Comparison of ENCODE assay signal across 1 cellular context in the genomic region with DNA sequence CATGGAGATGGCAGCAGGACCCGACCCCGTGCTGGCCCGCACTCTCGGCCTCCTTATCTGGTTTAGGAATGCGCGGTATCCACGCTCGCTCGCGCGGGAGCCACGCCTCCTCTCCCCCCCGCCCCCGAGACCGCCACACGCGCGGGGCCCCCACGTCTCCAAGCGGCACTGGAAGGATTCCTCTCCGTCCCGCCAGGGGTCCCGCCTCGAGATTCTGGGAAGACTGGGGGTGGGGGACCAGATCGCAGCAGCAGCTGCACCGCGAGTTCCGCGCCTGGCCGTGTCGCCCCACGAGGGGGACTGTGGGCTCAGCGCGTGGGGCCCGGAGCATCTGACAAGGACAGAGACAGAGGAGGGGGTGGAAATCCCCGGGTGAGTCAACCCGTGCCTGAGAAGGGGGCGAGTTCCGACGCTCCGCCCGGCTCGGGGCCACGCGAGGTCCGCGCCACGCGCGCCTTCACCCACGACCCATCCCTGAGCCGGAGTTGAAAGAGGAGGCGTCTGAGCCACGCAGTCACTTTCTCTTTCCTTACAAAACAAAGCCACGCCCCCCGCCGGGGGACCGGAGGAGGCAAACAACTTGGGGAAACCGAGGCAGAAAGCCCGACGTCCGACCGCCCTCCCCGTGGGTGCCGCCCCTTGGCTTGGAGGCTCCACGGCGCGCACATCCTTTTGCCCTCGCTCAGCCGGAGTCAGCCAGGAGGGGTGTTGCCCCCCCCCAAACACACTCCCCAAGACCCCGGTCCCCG.
A peak's percentile ranks its signal among the peaks of the same experiment; 100 is the strongest.
TF ChIP-seq lines count a peak whose summit lies in the region.

No MANE protein-coding gene starts in this region.

TF ChIP-seq in GM12878, 131 proteins besides CTCF, POLR2A, EP300 and RAD21 (continued from another document and continues in another):
- TF ChIP-seq ZBTB40 (IDR thresholded peaks at IDR 0.05; ENCODE audit: borderline replicate concordance): no peak
- TF ChIP-seq WRNIP1 (IDR thresholded peaks at IDR 0.05; ENCODE audit: borderline replicate concordance, low read depth, low read length): no peak
- TF ChIP-seq CHD2 (IDR thresholded peaks at IDR 0.05; ENCODE audit: borderline replicate concordance, low read depth, low read length): 0 out of 2 replicates have a peak, but pooled peaks have one; percentile 31
- TF ChIP-seq, protein P1, sequence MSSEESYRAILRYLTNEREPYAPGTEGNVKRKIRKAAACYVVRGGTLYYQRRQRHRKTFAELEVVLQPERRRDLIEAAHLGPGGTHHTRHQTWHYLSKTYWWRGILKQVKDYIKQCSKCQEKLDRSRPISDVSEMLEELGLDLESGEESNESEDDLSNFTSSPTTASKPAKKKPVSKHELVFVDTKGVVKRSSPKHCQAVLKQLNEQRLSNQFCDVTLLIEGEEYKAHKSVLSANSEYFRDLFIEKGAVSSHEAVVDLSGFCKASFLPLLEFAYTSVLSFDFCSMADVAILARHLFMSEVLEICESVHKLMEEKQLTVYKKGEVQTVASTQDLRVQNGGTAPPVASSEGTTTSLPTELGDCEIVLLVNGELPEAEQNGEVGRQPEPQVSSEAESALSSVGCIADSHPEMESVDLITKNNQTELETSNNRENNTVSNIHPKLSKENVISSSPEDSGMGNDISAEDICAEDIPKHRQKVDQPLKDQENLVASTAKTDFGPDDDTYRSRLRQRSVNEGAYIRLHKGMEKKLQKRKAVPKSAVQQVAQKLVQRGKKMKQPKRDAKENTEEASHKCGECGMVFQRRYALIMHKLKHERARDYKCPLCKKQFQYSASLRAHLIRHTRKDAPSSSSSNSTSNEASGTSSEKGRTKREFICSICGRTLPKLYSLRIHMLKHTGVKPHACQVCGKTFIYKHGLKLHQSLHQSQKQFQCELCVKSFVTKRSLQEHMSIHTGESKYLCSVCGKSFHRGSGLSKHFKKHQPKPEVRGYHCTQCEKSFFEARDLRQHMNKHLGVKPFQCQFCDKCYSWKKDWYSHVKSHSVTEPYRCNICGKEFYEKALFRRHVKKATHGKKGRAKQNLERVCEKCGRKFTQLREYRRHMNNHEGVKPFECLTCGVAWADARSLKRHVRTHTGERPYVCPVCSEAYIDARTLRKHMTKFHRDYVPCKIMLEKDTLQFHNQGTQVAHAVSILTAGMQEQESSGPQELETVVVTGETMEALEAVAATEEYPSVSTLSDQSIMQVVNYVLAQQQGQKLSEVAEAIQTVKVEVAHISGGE (CRISPR knock-in tag; IDR thresholded peaks at IDR 0.05): no peak
- no peak for TF ChIP-seq GABPA (IDR thresholded peaks at IDR 0.05; ENCODE audit: low read depth)
- no peak for TF ChIP-seq RCOR1 (conservative IDR thresholded peaks at IDR 0.05; ENCODE audit: low read depth, low read length)
- TF ChIP-seq IRF4 (IDR thresholded peaks at IDR 0.05; ENCODE audit: low read depth, low read length): no peak
- TF ChIP-seq ZNF687 (IDR thresholded peaks at IDR 0.05): no peak
- TF ChIP-seq MYB (IDR thresholded peaks at IDR 0.05; ENCODE audit: borderline replicate concordance, low read depth, low read length): no peak
- no peak for TF ChIP-seq ZNF24 (IDR thresholded peaks at IDR 0.05)
- TF ChIP-seq ZNF592 (IDR thresholded peaks at IDR 0.05): no peak
- TF ChIP-seq ZNF622 (IDR thresholded peaks at IDR 0.05): no peak
- TF ChIP-seq, protein P2, sequence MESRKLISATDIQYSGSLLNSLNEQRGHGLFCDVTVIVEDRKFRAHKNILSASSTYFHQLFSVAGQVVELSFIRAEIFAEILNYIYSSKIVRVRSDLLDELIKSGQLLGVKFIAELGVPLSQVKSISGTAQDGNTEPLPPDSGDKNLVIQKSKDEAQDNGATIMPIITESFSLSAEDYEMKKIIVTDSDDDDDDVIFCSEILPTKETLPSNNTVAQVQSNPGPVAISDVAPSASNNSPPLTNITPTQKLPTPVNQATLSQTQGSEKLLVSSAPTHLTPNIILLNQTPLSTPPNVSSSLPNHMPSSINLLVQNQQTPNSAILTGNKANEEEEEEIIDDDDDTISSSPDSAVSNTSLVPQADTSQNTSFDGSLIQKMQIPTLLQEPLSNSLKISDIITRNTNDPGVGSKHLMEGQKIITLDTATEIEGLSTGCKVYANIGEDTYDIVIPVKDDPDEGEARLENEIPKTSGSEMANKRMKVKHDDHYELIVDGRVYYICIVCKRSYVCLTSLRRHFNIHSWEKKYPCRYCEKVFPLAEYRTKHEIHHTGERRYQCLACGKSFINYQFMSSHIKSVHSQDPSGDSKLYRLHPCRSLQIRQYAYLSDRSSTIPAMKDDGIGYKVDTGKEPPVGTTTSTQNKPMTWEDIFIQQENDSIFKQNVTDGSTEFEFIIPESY (IDR thresholded peaks at IDR 0.05): no peak
- TF ChIP-seq SMAD5 (IDR thresholded peaks at IDR 0.05; ENCODE audit: low read depth): no peak; the same call in 1 of the 2 replicates
- TF ChIP-seq IKZF1 (conservative IDR thresholded peaks at IDR 0.05): peak; percentile 43
- TF ChIP-seq NR2F1 (conservative IDR thresholded peaks at IDR 0.05): no peak
- no peak for TF ChIP-seq SP1 (IDR thresholded peaks at IDR 0.05; ENCODE audit: low read depth, low read length)
- TF ChIP-seq, protein P3, sequence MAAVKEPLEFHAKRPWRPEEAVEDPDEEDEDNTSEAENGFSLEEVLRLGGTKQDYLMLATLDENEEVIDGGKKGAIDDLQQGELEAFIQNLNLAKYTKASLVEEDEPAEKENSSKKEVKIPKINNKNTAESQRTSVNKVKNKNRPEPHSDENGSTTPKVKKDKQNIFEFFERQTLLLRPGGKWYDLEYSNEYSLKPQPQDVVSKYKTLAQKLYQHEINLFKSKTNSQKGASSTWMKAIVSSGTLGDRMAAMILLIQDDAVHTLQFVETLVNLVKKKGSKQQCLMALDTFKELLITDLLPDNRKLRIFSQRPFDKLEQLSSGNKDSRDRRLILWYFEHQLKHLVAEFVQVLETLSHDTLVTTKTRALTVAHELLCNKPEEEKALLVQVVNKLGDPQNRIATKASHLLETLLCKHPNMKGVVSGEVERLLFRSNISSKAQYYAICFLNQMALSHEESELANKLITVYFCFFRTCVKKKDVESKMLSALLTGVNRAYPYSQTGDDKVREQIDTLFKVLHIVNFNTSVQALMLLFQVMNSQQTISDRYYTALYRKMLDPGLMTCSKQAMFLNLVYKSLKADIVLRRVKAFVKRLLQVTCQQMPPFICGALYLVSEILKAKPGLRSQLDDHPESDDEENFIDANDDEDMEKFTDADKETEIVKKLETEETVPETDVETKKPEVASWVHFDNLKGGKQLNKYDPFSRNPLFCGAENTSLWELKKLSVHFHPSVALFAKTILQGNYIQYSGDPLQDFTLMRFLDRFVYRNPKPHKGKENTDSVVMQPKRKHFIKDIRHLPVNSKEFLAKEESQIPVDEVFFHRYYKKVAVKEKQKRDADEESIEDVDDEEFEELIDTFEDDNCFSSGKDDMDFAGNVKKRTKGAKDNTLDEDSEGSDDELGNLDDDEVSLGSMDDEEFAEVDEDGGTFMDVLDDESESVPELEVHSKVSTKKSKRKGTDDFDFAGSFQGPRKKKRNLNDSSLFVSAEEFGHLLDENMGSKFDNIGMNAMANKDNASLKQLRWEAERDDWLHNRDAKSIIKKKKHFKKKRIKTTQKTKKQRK (IDR thresholded peaks at IDR 0.05; ENCODE audit: low read depth, low read length): no peak
- TF ChIP-seq CBX5 (IDR thresholded peaks at IDR 0.05; ENCODE audit: low read depth): no peak
- TF ChIP-seq STAT3 (IDR thresholded peaks at IDR 0.05; ENCODE audit: low read depth, low read length): no peak
- TF ChIP-seq, protein P4, sequence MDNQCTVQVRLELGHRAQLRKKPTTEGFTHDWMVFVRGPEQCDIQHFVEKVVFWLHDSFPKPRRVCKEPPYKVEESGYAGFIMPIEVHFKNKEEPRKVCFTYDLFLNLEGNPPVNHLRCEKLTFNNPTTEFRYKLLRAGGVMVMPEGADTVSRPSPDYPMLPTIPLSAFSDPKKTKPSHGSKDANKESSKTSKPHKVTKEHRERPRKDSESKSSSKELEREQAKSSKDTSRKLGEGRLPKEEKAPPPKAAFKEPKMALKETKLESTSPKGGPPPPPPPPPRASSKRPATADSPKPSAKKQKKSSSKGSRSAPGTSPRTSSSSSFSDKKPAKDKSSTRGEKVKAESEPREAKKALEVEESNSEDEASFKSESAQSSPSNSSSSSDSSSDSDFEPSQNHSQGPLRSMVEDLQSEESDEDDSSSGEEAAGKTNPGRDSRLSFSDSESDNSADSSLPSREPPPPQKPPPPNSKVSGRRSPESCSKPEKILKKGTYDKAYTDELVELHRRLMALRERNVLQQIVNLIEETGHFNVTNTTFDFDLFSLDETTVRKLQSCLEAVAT (IDR thresholded peaks at IDR 0.05): peak; percentile 82
- TF ChIP-seq, protein P5, sequence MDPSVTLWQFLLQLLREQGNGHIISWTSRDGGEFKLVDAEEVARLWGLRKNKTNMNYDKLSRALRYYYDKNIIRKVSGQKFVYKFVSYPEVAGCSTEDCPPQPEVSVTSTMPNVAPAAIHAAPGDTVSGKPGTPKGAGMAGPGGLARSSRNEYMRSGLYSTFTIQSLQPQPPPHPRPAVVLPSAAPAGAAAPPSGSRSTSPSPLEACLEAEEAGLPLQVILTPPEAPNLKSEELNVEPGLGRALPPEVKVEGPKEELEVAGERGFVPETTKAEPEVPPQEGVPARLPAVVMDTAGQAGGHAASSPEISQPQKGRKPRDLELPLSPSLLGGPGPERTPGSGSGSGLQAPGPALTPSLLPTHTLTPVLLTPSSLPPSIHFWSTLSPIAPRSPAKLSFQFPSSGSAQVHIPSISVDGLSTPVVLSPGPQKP (IDR thresholded peaks at IDR 0.05; ENCODE audit: low read depth, low read length): no peak
